8 cellular contexts compared by ENCODE assay signal in genomic region chr11:63840356-63841060, GRCh38. TPM values are rescaled to one million over a fixed set of nuclear protein-coding genes. Genes with fewer than 3 reads are reported as not detected.
DNase-seq lines count a peak whose midpoint lies in the region; ATAC-seq and TF ChIP-seq lines count a peak whose summit lies in the region.

No MANE protein-coding gene starts in this region.

- peak overlapping the region; percentile 99 to 100 for H3K4me3 Mint-ChIP-seq in CD14-positive monocyte
- peak overlapping the region; percentile 87 for H3K4me3 Mint-ChIP-seq in nephron progenitor cell

- peaks cover 31 to 51% of the 10 kb centered on the region in 2 donors for H3K36me3 Mint-ChIP-seq in CD14-positive monocyte
- H3K36me3 Mint-ChIP-seq in nephron progenitor cell (ENCODE audit: low read depth): no peaks in the 10 kb centered on the region

- ATAC-seq in GM18867 (IDR thresholded peaks at IDR 0.05; ENCODE audit: unreplicated experiment): no peak
- ATAC-seq in GM19397 (IDR thresholded peaks at IDR 0.05; ENCODE audit: unreplicated experiment): no peak

- H3K27ac Mint-ChIP-seq in CD14-positive monocyte: peak overlapping the region; percentile 92 to 97 (median 96)
- H3K27ac Mint-ChIP-seq in nephron progenitor cell: no peak overlapping the region

- intact Hi-C loops in CD14-positive monocyte (cut with micrococcal nuclease): loop anchor here in 1 of 2 donors (2.0 kb wide), 1 partner anchor 98 kb away; the partner anchor contains the start of gene NAA40

- TF ChIP-seq CTCF in CD14-positive monocyte (IDR thresholded peaks at IDR 0.05) (no peak), NB4 (IDR thresholded peaks at IDR 0.05; ENCODE audit: low read depth, low read length) (no peak), nephron progenitor cell (IDR thresholded peaks at IDR 0.05) (no peak)

- peak overlapping the region; percentile 82 for H3K4me3 ChIP-seq in NB4 (ENCODE audit: low read depth, low read length)

- no peak for TF ChIP-seq POLR2A in NB4 (IDR thresholded peaks at IDR 0.05; ENCODE audit: extremely low read depth, insufficient read length)

- H3K27me3 Mint-ChIP-seq in CD14-positive monocyte (ENCODE audit: low read depth in 3 of 3) (peaks cover 0 to 2% (median 0%) of the 10 kb centered on the region in 3 donors), nephron progenitor cell (ENCODE audit: low read depth, poor library complexity) (no peaks in the 10 kb centered on the region)

- H3K9me3 Mint-ChIP-seq in CD14-positive monocyte: peaks cover 0 to 2% (median 0%) of the 10 kb centered on the region in 7 donors
- H3K9me3 Mint-ChIP-seq in nephron progenitor cell: no peaks in the 10 kb centered on the region

- H3K4me1 Mint-ChIP-seq in CD14-positive monocyte: peaks cover 72% of the 10 kb centered on the region
- H3K4me1 Mint-ChIP-seq in nephron progenitor cell: peaks cover 83% of the 10 kb centered on the region

- DNase-seq in CD14-positive monocyte (ENCODE audit: low spot score): no peak
- no peak for DNase-seq in NB4 (ENCODE audit: low read depth)
- DNase-seq in dermis blood vessel endothelial cell: peak; percentile 18
- no peak for DNase-seq in nephron progenitor cell
- no peak for DNase-seq in NCI-H1694 (lab: John Stamatoyannopoulos, UW)
- DNase-seq in AG20443 (ENCODE audit: low spot score): no peak

RNA-seq across cellular contexts. Expression of gene MARK2, which starts 1.6 kb away (rescaled TPM):
- 10 to 100 TPM; 32.4 to 33.3 TPM for polyA plus RNA-seq in CD14-positive monocyte
- 12.1 and 15.1 TPM in 2 replicates for total RNA-seq in dermis blood vessel endothelial cell

RNA-seq across cellular contexts. Expression of gene SPINDOC, which starts 27.3 kb away (rescaled TPM):
- under 1 TPM; 0.10 to 0.20 TPM for polyA plus RNA-seq in CD14-positive monocyte
- total RNA-seq in dermis blood vessel endothelial cell: 14.3 and 22.4 TPM in 2 replicates
